In the genomic region with DNA sequence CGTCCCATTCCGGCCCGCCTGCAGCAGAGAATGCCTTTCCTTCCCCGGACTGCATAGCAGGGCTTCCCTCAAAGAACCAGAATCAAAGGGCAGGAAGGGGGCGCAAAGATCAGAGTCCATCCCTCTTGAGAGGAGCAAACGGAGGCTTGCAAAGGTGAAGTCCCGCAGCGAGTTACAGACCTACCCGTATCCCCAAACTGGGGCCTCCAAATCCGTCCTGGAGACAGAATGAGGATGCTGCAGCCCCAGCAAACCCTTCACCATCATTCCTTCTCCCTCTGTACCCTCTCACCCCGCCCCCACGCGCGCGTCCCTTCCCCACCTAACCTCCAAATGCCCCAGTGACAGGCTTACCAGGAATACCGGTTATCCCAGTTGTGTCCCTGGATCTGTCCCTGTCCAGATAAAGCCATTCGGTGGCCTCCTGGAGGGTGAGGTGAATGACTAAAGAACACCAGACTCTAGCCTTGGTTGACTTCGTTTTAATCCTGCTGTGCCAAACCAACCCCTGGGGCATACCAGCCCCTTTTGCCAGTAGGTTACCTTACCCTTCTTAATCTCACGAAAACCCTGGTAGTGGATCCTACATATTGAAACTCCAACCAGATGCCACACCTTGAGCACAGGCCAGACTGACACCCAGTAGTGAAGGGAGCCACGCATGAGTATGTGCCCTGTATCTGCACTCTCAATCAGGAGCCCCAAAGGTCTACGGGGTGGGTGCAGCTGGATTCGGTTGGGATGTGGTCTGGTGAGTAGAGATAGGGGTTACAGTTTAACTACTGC, we compare ENCODE assay signal across 1 cellular context.
TF ChIP-seq lines count a peak whose summit lies in the region.

No MANE protein-coding gene starts in this region.

TF ChIP-seq in K562, 482 proteins besides CTCF, POLR2A, EP300 and RAD21 (continued from another document and continues in another):
- TF ChIP-seq CUX1 (CRISPR knock-in tag; IDR thresholded peaks at IDR 0.05) (no peak), STAT5A (IDR thresholded peaks at IDR 0.05; ENCODE audit: borderline replicate concordance, low read length) (peak; percentile 74; the same call in 1 of the 2 replicates), RBFOX2 (IDR thresholded peaks at IDR 0.05; ENCODE audit: low read depth, low read length) (no peak), POLR2G (IDR thresholded peaks at IDR 0.05; ENCODE audit: low read depth, low read length) (0 out of 2 replicates have a peak, but pooled peaks have one; percentile 39), ZEB2 (IDR thresholded peaks at IDR 0.05) (peak; percentile 27; the same call in 1 of the 2 replicates), NFE2L1 (tag; IDR thresholded peaks at IDR 0.05; ENCODE audit: borderline replicate concordance, low read depth) (no peak), TRIM28 (IDR thresholded peaks at IDR 0.05) (peak; percentile 35; the same call in 1 of the 2 replicates), ATF7 (IDR thresholded peaks at IDR 0.05) (peak; percentile 40; the same call in 1 of the 2 replicates), PHF21A (IDR thresholded peaks at IDR 0.05; ENCODE audit: borderline replicate concordance, low read depth) (no peak), ZSCAN29 (IDR thresholded peaks at IDR 0.05) (0 out of 2 replicates have a peak, but pooled peaks have one; percentile 49), ATF1 (CRISPR knock-in tag; IDR thresholded peaks at IDR 0.05) (no peak), ATF1 (tag; IDR thresholded peaks at IDR 0.05) (peak; percentile 33; the same call in 1 of the 2 replicates), MTA2 (IDR thresholded peaks at IDR 0.05; ENCODE audit: low read depth) (peak; percentile 70), CBFB (CRISPR knock-in tag; IDR thresholded peaks at IDR 0.05) (no peak), NCOA2 (IDR thresholded peaks at IDR 0.05; ENCODE audit: partially characterized antibody in 2 of 2) (no peak), CTBP1 (IDR thresholded peaks at IDR 0.05; ENCODE audit: borderline replicate concordance) (peak; percentile 50; the same call in 1 of the 2 replicates), TAF1 (IDR thresholded peaks at IDR 0.05; ENCODE audit: control insufficient read depth, extremely low read depth, insufficient read depth, low read length, severe bottlenecking) (peak; percentile 90), LCOR (CRISPR knock-in tag; IDR thresholded peaks at IDR 0.05) (0 out of 2 replicates have a peak, but pooled peaks have one; percentile 53), HDGF (IDR thresholded peaks at IDR 0.05) (no peak), SMARCB1 (IDR thresholded peaks at IDR 0.05; ENCODE audit: insufficient read length, low read depth) (no peak), TCF3 (CRISPR knock-in tag; IDR thresholded peaks at IDR 0.05) (peak; percentile 90), ZNF239 (CRISPR knock-in tag; IDR thresholded peaks at IDR 0.05) (no peak), SAFB (IDR thresholded peaks at IDR 0.05; ENCODE audit: borderline replicate concordance, low read depth, low read length) (no peak), GABPB1 (CRISPR knock-in tag; IDR thresholded peaks at IDR 0.05) (0 out of 2 replicates have a peak, but pooled peaks have one; percentile 8), POLR2AphosphoS5 (IDR thresholded peaks at IDR 0.05; ENCODE audit: control insufficient read depth, insufficient read depth, low read depth, low read length) (peak; percentile 95), CBFA2T3 (IDR thresholded peaks at IDR 0.05) (peak; percentile 93), CREB1 (IDR thresholded peaks at IDR 0.05) (peak; percentile 59), CREB1 (CRISPR knock-in tag; IDR thresholded peaks at IDR 0.05) (no peak), KDM1A (IDR thresholded peaks at IDR 0.05) (peak; percentile 50 to 53; a peak in 2 of 4 replicates), SNAPC5 (CRISPR knock-in tag; IDR thresholded peaks at IDR 0.05) (no peak), ZNF644 (tag; IDR thresholded peaks at IDR 0.05; ENCODE audit: low read depth) (0 out of 2 replicates have a peak, but pooled peaks have one; percentile 39), NFRKB (IDR thresholded peaks at IDR 0.05; ENCODE audit: low read depth) (no peak), SRF (CRISPR knock-in tag; IDR thresholded peaks at IDR 0.05) (peak in 1 of 2 experiments; percentile 24; a peak in 1 of 4 replicates), GATA2 (CRISPR knock-in tag; IDR thresholded peaks at IDR 0.05) (peak; percentile 94), USF1 (CRISPR knock-in tag; IDR thresholded peaks at IDR 0.05) (no peak), PYGO2 (tag; IDR thresholded peaks at IDR 0.05) (no peak), ZZZ3 (IDR thresholded peaks at IDR 0.05) (no peak)
- TF ChIP-seq, protein P1, sequence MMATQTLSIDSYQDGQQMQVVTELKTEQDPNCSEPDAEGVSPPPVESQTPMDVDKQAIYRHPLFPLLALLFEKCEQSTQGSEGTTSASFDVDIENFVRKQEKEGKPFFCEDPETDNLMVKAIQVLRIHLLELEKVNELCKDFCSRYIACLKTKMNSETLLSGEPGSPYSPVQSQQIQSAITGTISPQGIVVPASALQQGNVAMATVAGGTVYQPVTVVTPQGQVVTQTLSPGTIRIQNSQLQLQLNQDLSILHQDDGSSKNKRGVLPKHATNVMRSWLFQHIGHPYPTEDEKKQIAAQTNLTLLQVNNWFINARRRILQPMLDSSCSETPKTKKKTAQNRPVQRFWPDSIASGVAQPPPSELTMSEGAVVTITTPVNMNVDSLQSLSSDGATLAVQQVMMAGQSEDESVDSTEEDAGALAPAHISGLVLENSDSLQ (IDR thresholded peaks at IDR 0.05), result peak; percentile 33; the same call in 1 of the 2 replicates
- TF ChIP-seq, protein P2, sequence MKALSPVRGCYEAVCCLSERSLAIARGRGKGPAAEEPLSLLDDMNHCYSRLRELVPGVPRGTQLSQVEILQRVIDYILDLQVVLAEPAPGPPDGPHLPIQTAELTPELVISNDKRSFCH (CRISPR knock-in tag; IDR thresholded peaks at IDR 0.05), result no peak
- TF ChIP-seq, protein P2 (tag; IDR thresholded peaks at IDR 0.05), result 0 out of 2 replicates have a peak, but pooled peaks have one; percentile 40
- TF ChIP-seq, protein P3, sequence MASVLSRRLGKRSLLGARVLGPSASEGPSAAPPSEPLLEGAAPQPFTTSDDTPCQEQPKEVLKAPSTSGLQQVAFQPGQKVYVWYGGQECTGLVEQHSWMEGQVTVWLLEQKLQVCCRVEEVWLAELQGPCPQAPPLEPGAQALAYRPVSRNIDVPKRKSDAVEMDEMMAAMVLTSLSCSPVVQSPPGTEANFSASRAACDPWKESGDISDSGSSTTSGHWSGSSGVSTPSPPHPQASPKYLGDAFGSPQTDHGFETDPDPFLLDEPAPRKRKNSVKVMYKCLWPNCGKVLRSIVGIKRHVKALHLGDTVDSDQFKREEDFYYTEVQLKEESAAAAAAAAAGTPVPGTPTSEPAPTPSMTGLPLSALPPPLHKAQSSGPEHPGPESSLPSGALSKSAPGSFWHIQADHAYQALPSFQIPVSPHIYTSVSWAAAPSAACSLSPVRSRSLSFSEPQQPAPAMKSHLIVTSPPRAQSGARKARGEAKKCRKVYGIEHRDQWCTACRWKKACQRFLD (CRISPR knock-in tag; IDR thresholded peaks at IDR 0.05), result no peak; the same call in 1 of the 2 replicates
- TF ChIP-seq, protein P4, sequence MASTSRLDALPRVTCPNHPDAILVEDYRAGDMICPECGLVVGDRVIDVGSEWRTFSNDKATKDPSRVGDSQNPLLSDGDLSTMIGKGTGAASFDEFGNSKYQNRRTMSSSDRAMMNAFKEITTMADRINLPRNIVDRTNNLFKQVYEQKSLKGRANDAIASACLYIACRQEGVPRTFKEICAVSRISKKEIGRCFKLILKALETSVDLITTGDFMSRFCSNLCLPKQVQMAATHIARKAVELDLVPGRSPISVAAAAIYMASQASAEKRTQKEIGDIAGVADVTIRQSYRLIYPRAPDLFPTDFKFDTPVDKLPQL (IDR thresholded peaks at IDR 0.05; ENCODE audit: extremely low read depth, insufficient read length), result peak; percentile 7
- TF ChIP-seq, protein P5, sequence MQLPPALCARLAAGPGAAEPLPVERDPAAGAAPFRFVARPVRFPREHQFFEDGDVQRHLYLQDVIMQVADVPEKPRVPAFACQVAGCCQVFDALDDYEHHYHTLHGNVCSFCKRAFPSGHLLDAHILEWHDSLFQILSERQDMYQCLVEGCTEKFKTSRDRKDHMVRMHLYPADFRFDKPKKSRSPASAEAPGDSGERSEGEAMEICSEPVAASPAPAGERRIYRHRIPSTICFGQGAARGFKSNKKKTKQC (CRISPR knock-in tag; IDR thresholded peaks at IDR 0.05), result no peak
- TF ChIP-seq, protein P6, sequence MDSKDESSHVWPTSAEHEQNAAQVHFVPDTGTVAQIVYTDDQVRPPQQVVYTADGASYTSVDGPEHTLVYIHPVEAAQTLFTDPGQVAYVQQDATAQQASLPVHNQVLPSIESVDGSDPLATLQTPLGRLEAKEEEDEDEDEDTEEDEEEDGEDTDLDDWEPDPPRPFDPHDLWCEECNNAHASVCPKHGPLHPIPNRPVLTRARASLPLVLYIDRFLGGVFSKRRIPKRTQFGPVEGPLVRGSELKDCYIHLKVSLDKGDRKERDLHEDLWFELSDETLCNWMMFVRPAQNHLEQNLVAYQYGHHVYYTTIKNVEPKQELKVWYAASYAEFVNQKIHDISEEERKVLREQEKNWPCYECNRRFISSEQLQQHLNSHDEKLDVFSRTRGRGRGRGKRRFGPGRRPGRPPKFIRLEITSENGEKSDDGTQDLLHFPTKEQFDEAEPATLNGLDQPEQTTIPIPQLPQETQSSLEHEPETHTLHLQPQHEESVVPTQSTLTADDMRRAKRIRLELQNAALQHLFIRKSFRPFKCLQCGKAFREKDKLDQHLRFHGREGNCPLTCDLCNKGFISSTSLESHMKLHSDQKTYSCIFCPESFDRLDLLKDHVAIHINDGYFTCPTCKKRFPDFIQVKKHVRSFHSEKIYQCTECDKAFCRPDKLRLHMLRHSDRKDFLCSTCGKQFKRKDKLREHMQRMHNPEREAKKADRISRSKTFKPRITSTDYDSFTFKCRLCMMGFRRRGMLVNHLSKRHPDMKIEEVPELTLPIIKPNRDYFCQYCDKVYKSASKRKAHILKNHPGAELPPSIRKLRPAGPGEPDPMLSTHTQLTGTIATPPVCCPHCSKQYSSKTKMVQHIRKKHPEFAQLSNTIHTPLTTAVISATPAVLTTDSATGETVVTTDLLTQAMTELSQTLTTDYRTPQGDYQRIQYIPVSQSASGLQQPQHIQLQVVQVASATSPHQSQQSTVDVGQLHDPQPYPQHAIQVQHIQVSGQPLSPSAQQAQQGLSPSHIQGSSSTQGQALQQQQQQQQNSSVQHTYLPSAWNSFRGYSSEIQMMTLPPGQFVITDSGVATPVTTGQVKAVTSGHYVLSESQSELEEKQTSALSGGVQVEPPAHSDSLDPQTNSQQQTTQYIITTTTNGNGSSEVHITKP (IDR thresholded peaks at IDR 0.05; ENCODE audit: partially characterized antibody), result peak; percentile 37
- TF ChIP-seq, protein P7, sequence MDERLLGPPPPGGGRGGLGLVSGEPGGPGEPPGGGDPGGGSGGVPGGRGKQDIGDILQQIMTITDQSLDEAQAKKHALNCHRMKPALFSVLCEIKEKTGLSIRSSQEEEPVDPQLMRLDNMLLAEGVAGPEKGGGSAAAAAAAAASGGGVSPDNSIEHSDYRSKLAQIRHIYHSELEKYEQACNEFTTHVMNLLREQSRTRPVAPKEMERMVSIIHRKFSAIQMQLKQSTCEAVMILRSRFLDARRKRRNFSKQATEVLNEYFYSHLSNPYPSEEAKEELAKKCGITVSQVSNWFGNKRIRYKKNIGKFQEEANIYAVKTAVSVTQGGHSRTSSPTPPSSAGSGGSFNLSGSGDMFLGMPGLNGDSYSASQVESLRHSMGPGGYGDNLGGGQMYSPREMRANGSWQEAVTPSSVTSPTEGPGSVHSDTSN (CRISPR knock-in tag; IDR thresholded peaks at IDR 0.05; ENCODE audit: low read depth), result no peak
- TF ChIP-seq, protein P7 (tag; conservative IDR thresholded peaks at IDR 0.05; ENCODE audit: low read depth), result no peak
